Comparison of ENCODE assay signal across 7 cellular contexts in the genomic region with DNA sequence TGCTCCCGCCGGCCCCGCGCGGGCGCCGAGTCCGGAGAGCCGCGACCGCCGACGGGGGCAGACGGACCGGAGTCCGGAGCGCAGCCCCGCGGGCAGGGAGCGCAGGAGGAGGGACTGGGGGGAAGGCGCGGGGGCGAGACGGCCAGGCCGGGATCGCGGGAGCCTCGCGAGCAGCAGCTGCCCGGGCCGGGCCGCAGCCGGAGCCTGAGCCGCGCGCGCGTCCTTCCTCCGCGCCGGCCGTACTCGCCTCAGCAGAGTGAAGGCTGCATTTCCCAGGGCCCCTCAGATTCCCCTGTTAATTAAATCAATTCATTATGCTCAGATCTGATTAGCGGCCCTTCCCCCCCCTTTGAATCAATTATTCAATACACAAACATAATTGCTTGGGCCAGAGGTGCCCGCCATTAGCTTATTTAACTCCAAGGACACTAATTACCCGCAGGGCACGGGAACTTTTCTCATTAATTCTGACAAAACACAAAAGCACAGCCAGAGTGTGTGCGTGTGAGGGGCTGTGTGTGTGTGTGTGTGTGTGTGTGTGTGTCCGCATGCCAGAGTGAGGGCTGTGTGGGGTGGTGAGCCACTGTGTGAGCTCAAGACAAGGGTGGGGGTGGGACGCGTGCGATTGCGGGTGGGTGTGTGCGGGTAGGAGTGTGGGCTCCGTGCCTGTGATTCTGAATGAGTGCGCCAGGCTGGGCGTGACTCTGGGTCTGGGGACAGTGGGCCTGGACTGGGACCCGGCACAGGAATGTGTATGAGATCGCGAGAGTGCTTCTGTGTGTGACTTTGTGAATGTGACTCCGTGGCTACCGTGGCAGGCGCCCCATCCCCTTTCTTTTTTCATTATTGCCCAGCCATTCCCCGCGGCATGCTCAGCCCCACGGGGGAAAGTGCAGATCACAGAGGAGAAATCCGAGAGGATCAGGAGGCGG. TPM values are rescaled to one million over a fixed set of nuclear protein-coding genes. Genes with fewer than 3 reads are reported as not detected.
DNase-seq lines count a peak whose midpoint lies in the region; ATAC-seq and TF ChIP-seq lines count a peak whose summit lies in the region.

No MANE protein-coding gene starts in this region.

- H3K4me3 Mint-ChIP-seq in GM23338: peak overlapping the region; percentile 74
- peak overlapping the region; percentile 67 for H3K4me3 Mint-ChIP-seq in WTC11

- H3K4me1 Mint-ChIP-seq in GM23338 (peaks cover 14% of the 10 kb centered on the region; the same call in 2 of the 3 replicates), WTC11 (peaks cover 10% of the 10 kb centered on the region)

- POLR2A ChIA-PET in WTC11 (lab: Charles Lee): interaction anchor here (0.7 kb wide), 1 partner anchor 550 kb away, joined by 4 read pairs; no protein-coding TSS in a partner anchor

- no peaks in the 10 kb centered on the region for H3F3A ChIP-seq in GM23338 (replicated peaks; ENCODE audit: low read depth)

- H3K79me2 ChIP-seq in GM23338 (replicated peaks; ENCODE audit: insufficient read depth): no peaks in the 10 kb centered on the region

- peak overlapping the region; percentile 78 for H2AFZ ChIP-seq in GM23338

- H3K27me3 Mint-ChIP-seq in GM23338 (ENCODE audit: insufficient read depth, low read depth, poor library complexity) (peaks cover 65% of the 10 kb centered on the region), WTC11 (ENCODE audit: low read depth) (peaks cover 79% of the 10 kb centered on the region)

- ATAC-seq in GM23338 (peak; percentile 54), WTC11 (peak; percentile 46), GM18517 (IDR thresholded peaks at IDR 0.05; ENCODE audit: unreplicated experiment) (no peak)

- H3K4me3 ChIP-seq in GM23338: peak overlapping the region; percentile 63
- peak overlapping the region; percentile 64 for H3K4me3 ChIP-seq in iPS-18c (ENCODE audit: insufficient read depth, low read depth, low read length)
- H3K4me3 ChIP-seq in skeletal muscle cell (ENCODE audit: low read depth, low read length): peak overlapping the region; percentile 27

- H3K9me3 Mint-ChIP-seq in GM23338 (no peaks in the 10 kb centered on the region), WTC11 (no peaks in the 10 kb centered on the region)

- CTCF ChIA-PET in WTC11 (lab: Charles Lee): interaction anchor here (0.6 to 0.8 kb wide), 3 partner anchors 15 to 130 kb away, joined by 3 read pairs; no protein-coding TSS in a partner anchor

- no peaks in the 10 kb centered on the region for H3K9me2 ChIP-seq in GM23338 (ENCODE audit: insufficient read depth)

- H3K4me1 ChIP-seq in GM23338 (ENCODE audit: insufficient read depth): peaks cover 10% of the 10 kb centered on the region; the same call in 1 of the 2 replicates

- H3K27ac ChIP-seq in GM23338 (ENCODE audit: low read depth): no peak overlapping the region

- H3K9me3 ChIP-seq in iPS-18c (ENCODE audit: control insufficient read depth, insufficient read depth, low read length): peaks cover 3% of the 10 kb centered on the region

- peaks cover 84% of the 10 kb centered on the region for H3K27me3 ChIP-seq in GM23338 (ENCODE audit: insufficient read depth)

- H4K20me1 ChIP-seq in GM23338 (replicated peaks; ENCODE audit: insufficient read depth): peaks cover 4% of the 10 kb centered on the region; the same call in 1 of the 2 replicates

- H3K27ac Mint-ChIP-seq in GM23338 (no peak overlapping the region), WTC11 (no peak overlapping the region)

- peak overlapping the region; percentile 86 for H3K4me2 ChIP-seq in GM23338

- TF ChIP-seq CTCF in GM23338 (conservative IDR thresholded peaks at IDR 0.05; ENCODE audit: low read depth in 2 of 2) (no peak), WTC11 (IDR thresholded peaks at IDR 0.05) (no peak)

- peak; percentile 57 for DNase-seq in GM23338 (ENCODE audit: low spot score)
- peak; percentile 50 for DNase-seq in WTC11 (ENCODE audit: low spot score)
- DNase-seq in skeletal muscle cell (ENCODE audit: low read depth): no peak
- no peak for DNase-seq in SHP77 (lab: John Stamatoyannopoulos, UW)
- no peak for DNase-seq in effector CD4-positive, alpha-beta T cell

- H3K36me3 Mint-ChIP-seq in GM23338 (ENCODE audit: low read depth) (no peaks in the 10 kb centered on the region), WTC11 (no peaks in the 10 kb centered on the region)

- no peaks in the 10 kb centered on the region for H3K36me3 ChIP-seq in GM23338 (ENCODE audit: insufficient read depth)

TF ChIP-seq in GM23338, 12 proteins besides CTCF, POLR2A, EP300 and RAD21:
- TF ChIP-seq, protein P1, sequence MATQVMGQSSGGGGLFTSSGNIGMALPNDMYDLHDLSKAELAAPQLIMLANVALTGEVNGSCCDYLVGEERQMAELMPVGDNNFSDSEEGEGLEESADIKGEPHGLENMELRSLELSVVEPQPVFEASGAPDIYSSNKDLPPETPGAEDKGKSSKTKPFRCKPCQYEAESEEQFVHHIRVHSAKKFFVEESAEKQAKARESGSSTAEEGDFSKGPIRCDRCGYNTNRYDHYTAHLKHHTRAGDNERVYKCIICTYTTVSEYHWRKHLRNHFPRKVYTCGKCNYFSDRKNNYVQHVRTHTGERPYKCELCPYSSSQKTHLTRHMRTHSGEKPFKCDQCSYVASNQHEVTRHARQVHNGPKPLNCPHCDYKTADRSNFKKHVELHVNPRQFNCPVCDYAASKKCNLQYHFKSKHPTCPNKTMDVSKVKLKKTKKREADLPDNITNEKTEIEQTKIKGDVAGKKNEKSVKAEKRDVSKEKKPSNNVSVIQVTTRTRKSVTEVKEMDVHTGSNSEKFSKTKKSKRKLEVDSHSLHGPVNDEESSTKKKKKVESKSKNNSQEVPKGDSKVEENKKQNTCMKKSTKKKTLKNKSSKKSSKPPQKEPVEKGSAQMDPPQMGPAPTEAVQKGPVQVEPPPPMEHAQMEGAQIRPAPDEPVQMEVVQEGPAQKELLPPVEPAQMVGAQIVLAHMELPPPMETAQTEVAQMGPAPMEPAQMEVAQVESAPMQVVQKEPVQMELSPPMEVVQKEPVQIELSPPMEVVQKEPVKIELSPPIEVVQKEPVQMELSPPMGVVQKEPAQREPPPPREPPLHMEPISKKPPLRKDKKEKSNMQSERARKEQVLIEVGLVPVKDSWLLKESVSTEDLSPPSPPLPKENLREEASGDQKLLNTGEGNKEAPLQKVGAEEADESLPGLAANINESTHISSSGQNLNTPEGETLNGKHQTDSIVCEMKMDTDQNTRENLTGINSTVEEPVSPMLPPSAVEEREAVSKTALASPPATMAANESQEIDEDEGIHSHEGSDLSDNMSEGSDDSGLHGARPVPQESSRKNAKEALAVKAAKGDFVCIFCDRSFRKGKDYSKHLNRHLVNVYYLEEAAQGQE (IDR thresholded peaks at IDR 0.05; ENCODE audit: unreplicated experiment): no peak
- peak; percentile 93 for TF ChIP-seq EZH2 (IDR thresholded peaks at IDR 0.05; ENCODE audit: low read depth, unreplicated experiment)

TF ChIP-seq in WTC11, 78 proteins besides CTCF, POLR2A, EP300 and RAD21 (continues in another document):
- TF ChIP-seq, protein P2, sequence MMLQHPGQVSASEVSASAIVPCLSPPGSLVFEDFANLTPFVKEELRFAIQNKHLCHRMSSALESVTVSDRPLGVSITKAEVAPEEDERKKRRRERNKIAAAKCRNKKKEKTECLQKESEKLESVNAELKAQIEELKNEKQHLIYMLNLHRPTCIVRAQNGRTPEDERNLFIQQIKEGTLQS (CRISPR knock-in tag; conservative IDR thresholded peaks at IDR 0.05): no peak
- TF ChIP-seq FOXJ3 (CRISPR knock-in tag; IDR thresholded peaks at IDR 0.05; ENCODE audit: borderline replicate concordance) (no peak), ZNF317 (CRISPR knock-in tag; IDR thresholded peaks at IDR 0.05; ENCODE audit: borderline replicate concordance, low read depth) (no peak), GRHL2 (CRISPR knock-in tag; IDR thresholded peaks at IDR 0.05; ENCODE audit: insufficient replicate concordance, severe bottlenecking) (no peak), FOXK1 (CRISPR knock-in tag; IDR thresholded peaks at IDR 0.05) (no peak), NR2C2 (CRISPR knock-in tag; IDR thresholded peaks at IDR 0.05) (no peak)
- TF ChIP-seq, protein P3, sequence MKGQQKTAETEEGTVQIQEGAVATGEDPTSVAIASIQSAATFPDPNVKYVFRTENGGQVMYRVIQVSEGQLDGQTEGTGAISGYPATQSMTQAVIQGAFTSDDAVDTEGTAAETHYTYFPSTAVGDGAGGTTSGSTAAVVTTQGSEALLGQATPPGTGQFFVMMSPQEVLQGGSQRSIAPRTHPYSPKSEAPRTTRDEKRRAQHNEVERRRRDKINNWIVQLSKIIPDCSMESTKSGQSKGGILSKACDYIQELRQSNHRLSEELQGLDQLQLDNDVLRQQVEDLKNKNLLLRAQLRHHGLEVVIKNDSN (CRISPR knock-in tag; IDR thresholded peaks at IDR 0.05): no peak
- TF ChIP-seq, protein P4, sequence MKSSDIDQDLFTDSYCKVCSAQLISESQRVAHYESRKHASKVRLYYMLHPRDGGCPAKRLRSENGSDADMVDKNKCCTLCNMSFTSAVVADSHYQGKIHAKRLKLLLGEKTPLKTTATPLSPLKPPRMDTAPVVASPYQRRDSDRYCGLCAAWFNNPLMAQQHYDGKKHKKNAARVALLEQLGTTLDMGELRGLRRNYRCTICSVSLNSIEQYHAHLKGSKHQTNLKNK (CRISPR knock-in tag; IDR thresholded peaks at IDR 0.05): no peak
- TF ChIP-seq, protein P5, sequence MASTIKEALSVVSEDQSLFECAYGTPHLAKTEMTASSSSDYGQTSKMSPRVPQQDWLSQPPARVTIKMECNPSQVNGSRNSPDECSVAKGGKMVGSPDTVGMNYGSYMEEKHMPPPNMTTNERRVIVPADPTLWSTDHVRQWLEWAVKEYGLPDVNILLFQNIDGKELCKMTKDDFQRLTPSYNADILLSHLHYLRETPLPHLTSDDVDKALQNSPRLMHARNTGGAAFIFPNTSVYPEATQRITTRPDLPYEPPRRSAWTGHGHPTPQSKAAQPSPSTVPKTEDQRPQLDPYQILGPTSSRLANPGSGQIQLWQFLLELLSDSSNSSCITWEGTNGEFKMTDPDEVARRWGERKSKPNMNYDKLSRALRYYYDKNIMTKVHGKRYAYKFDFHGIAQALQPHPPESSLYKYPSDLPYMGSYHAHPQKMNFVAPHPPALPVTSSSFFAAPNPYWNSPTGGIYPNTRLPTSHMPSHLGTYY (CRISPR knock-in tag; IDR thresholded peaks at IDR 0.05): no peak
- TF ChIP-seq, protein P6, sequence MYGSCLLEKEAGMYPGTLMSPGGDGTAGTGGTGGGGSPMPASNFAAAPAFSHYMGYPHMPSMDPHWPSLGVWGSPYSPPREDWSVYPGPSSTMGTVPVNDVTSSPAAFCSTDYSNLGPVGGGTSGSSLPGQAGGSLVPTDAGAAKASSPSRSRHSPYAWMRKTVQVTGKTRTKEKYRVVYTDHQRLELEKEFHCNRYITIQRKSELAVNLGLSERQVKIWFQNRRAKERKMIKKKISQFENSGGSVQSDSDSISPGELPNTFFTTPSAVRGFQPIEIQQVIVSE (CRISPR knock-in tag; IDR thresholded peaks at IDR 0.05; ENCODE audit: borderline replicate concordance): no peak

RNA-seq across cellular contexts. Expression of a gene that starts 5.1 kb away (rescaled TPM):
- total RNA-seq in GM23338 (2014; rRNA removed; shearing (Covaris generic)): not detected in 2 replicates
- 0.19 and 0.40 TPM in 2 replicates for polyA plus RNA-seq in GM23338 (2016; fragmentation: Nextera tagmentation; extraction: Ambion mirVana)
- total RNA-seq in WTC11 (2021): 0.39 to 0.44 TPM (median 0.44 TPM) in 3 replicates

Comparison
In these comparisons a context has a peak if more than half of its experiments do, and no peak if none do; other contexts are left out.
1. DNase-seq: peak in GM23338 (single experiment) and WTC11 (single experiment); none in skeletal muscle cell (single experiment), SHP77 (0 of 2) and effector CD4-positive, alpha-beta T cell (single experiment).
2. Peak in every context shown above with its lines, with median percentiles within 50 percentile points of each other: H3K4me3 ChIP-seq.